ENCODE assay signal across 8 cellular contexts in the genomic region with DNA sequence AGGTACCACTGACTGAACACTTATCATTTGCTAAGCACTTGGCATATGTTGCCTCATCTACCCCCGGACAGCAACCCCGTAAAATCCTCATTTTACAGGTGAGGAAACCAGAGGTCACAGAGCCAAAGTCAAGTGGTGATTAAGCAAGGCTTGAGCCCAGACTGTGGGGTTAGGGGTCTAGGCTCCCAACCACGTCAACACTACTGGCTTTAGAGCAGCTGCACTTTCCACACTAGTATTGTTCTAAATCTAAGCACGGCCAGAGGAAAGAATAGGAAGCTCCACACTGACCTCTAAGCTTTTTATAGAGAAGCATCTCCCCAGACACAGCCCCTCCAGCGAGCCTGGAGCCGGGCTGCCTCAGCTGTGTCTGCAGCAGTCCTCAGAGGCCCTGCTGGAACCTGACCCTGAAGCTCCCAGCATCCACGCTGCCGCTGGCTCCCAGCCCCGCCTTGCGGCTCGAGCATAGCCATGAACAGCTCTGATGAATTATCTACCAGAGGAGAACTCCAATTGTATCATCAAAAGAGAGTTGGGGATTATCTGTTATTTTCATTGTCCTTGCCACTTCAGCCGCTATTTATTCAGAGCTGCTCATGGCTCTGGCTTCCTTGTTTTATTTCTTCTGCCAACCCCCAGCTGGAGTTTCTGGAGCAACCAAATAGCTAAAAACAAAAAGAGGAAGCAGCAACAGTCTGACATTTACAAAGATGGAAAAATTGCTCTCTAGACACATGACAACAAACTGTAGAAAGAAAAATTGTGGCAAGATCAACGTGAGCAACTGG.
DNase-seq lines count a peak whose midpoint lies in the region; ATAC-seq and TF ChIP-seq lines count a peak whose summit lies in the region.

No MANE protein-coding gene starts in this region.

- no peaks in the 10 kb centered on the region for H3K9me3 Mint-ChIP-seq in dendritic cell treated with granulocyte-macrophage colony-stimulating factor and Interleukin-4, amounts not matched to agents 40 ng/mL and 50 ng/mL, for 4 days

- no peaks in the 10 kb centered on the region for H3K27me3 Mint-ChIP-seq in dendritic cell treated with granulocyte-macrophage colony-stimulating factor and Interleukin-4, amounts not matched to agents 40 ng/mL and 50 ng/mL, for 4 days
- H3K27me3 Mint-ChIP-seq in T-helper 17 cell = no peaks in the 10 kb centered on the region

- peak overlapping the region; percentile 72 for H3K4me3 Mint-ChIP-seq in dendritic cell treated with granulocyte-macrophage colony-stimulating factor and Interleukin-4, amounts not matched to agents 40 ng/mL and 50 ng/mL, for 4 days
- no peak overlapping the region for H3K4me3 Mint-ChIP-seq in T-helper 17 cell

- peaks cover 8% of the 10 kb centered on the region for H3K4me1 ChIP-seq in DND-41 (ENCODE audit: insufficient read depth, low read length)
- H3K4me1 ChIP-seq in vagina = peaks cover 19% of the 10 kb centered on the region

- no peaks in the 10 kb centered on the region for H3K36me3 Mint-ChIP-seq in dendritic cell treated with granulocyte-macrophage colony-stimulating factor and Interleukin-4, amounts not matched to agents 40 ng/mL and 50 ng/mL, for 4 days (ENCODE audit: low read depth)
- no peaks in the 10 kb centered on the region for H3K36me3 Mint-ChIP-seq in T-helper 17 cell (ENCODE audit: low read depth)

- no peak for DNase-seq in DND-41
- DNase-seq in NCI-H748 (lab: John Stamatoyannopoulos, UW; ENCODE audit: unreplicated experiment) = peak; percentile 61
- DNase-seq in mucosa of gallbladder (ENCODE audit: low spot score) = peak; percentile 71
- DNase-seq in vagina (ENCODE audit: extremely low spot score in 2 of 2) = no peak
- DNase-seq in T-helper 17 cell = no peak
- DNase-seq in activated CD4-positive, CD25-positive, alpha-beta regulatory T cell (lab: John Stamatoyannopoulos, UW) = no peak

- peaks cover 48% of the 10 kb centered on the region for H3K4me1 Mint-ChIP-seq in dendritic cell treated with granulocyte-macrophage colony-stimulating factor and Interleukin-4, amounts not matched to agents 40 ng/mL and 50 ng/mL, for 4 days (ENCODE audit: low read depth)
- peaks cover 8% of the 10 kb centered on the region for H3K4me1 Mint-ChIP-seq in T-helper 17 cell

- H3K9me3 ChIP-seq in DND-41 (ENCODE audit: insufficient read depth, low read length, severe bottlenecking) (no peaks in the 10 kb centered on the region), vagina (no peaks in the 10 kb centered on the region), T-helper 17 cell (ENCODE audit: control insufficient read depth, low read length, poor library complexity, severe bottlenecking) (no peaks in the 10 kb centered on the region)

- H3K9ac ChIP-seq in DND-41 (ENCODE audit: low read depth, low read length) = no peak overlapping the region

- peak; percentile 4; the same call in 1 of the 3 replicates for ATAC-seq in DND-41 (ENCODE audit: insufficient read depth, low read depth)
- ATAC-seq in T-helper 17 cell = no peak
- ATAC-seq in GM21381 (IDR thresholded peaks at IDR 0.05; ENCODE audit: unreplicated experiment) = no peak

- H3K4me3 ChIP-seq in DND-41 (ENCODE audit: low read depth in 1 of 2, low read length in 2 of 2) (no peak overlapping the region), vagina (no peak overlapping the region)

- no peaks in the 10 kb centered on the region for H4K20me1 ChIP-seq in DND-41 (ENCODE audit: insufficient read depth, low read length)

- TF ChIP-seq POLR2A in vagina (IDR thresholded peaks at IDR 0.05) = no peak

- H3K27ac ChIP-seq in DND-41 (ENCODE audit: low read length) (no peak overlapping the region; the same call in 1 of the 2 replicates), vagina (peak overlapping the region; percentile 78)

- TF ChIP-seq CTCF in DND-41 (IDR thresholded peaks at IDR 0.05; ENCODE audit: borderline replicate concordance, extremely low read depth, low read length, poor library complexity, severe bottlenecking) (no peak), vagina (IDR thresholded peaks at IDR 0.05) (no peak)

- H3K79me2 ChIP-seq in DND-41 (ENCODE audit: insufficient read depth, low read length) = no peaks in the 10 kb centered on the region

- intact Hi-C loops in dendritic cell treated with granulocyte-macrophage colony-stimulating factor and Interleukin-4, amounts not matched to agents 40 ng/mL and 50 ng/mL, for 4 days (cut with micrococcal nuclease) = loop anchor here (1.0 to 2.0 kb wide), 2 partner anchors 20 to 62 kb away; a partner anchor contains a TSS
- intact Hi-C loops in vagina (cut with DNase I) = no loop called here

- H3K27me3 ChIP-seq in DND-41 (ENCODE audit: insufficient read depth, low read length, poor library complexity) = no peaks in the 10 kb centered on the region
- no peaks in the 10 kb centered on the region for H3K27me3 ChIP-seq in vagina

- H2AFZ ChIP-seq in DND-41 (ENCODE audit: low read depth, low read length) = no peak overlapping the region

- peak overlapping the region; percentile 92 for H3K27ac Mint-ChIP-seq in dendritic cell treated with granulocyte-macrophage colony-stimulating factor and Interleukin-4, amounts not matched to agents 40 ng/mL and 50 ng/mL, for 4 days
- H3K27ac Mint-ChIP-seq in T-helper 17 cell = no peak overlapping the region

- no peaks in the 10 kb centered on the region for H3K36me3 ChIP-seq in DND-41 (ENCODE audit: insufficient read depth, low read length)
- no peaks in the 10 kb centered on the region for H3K36me3 ChIP-seq in vagina

- H3K4me2 ChIP-seq in DND-41 (ENCODE audit: insufficient read depth, low read length) = no peak overlapping the region

Comparison
In these comparisons a context has a peak if more than half of its experiments do, and no peak if none do; other contexts are left out.
1. DNase-seq: peak in NCI-H748 (single experiment) and mucosa of gallbladder (single experiment); none in DND-41 (single experiment), vagina (0 of 2), T-helper 17 cell (0 of 3) and activated CD4-positive, CD25-positive, alpha-beta regulatory T cell (0 of 4).